ENCODE assay signal across 1 cellular context in genomic region chr4:107683873-107684272, GRCh38.
TF ChIP-seq lines count a peak whose summit lies in the region.

No MANE protein-coding gene starts in this region.

TF ChIP-seq in HepG2, 621 proteins besides CTCF, POLR2A, EP300 and RAD21 (continued from another document and continues in another):
- no peak for TF ChIP-seq ATF7 (IDR thresholded peaks at IDR 0.05)
- TF ChIP-seq ATF7 (CRISPR knock-in tag; IDR thresholded peaks at IDR 0.05) = no peak
- no peak for TF ChIP-seq JUNB (CRISPR knock-in tag; IDR thresholded peaks at IDR 0.05; ENCODE audit: borderline replicate concordance)
- TF ChIP-seq PLRG1 (conservative IDR thresholded peaks at IDR 0.05) = no peak
- no peak for TF ChIP-seq ZSCAN29 (CRISPR knock-in tag; conservative IDR thresholded peaks at IDR 0.05)
- TF ChIP-seq ZBTB46 (CRISPR knock-in tag; IDR thresholded peaks at IDR 0.05; ENCODE audit: borderline replicate concordance) = no peak
- TF ChIP-seq NKX3-1 (CRISPR knock-in tag; IDR thresholded peaks at IDR 0.05) = no peak
- no peak for TF ChIP-seq ZNF660 (CRISPR knock-in tag; IDR thresholded peaks at IDR 0.05; ENCODE audit: borderline replicate concordance, low read depth)
- TF ChIP-seq PRMT3 (CRISPR knock-in tag; IDR thresholded peaks at IDR 0.05; ENCODE audit: borderline replicate concordance, low read depth) = no peak
- no peak for TF ChIP-seq E2F1 (CRISPR knock-in tag; IDR thresholded peaks at IDR 0.05)
- TF ChIP-seq NCOA2 (CRISPR knock-in tag; IDR thresholded peaks at IDR 0.05) = peak; percentile 51; the same call in 1 of the 2 replicates
- no peak for TF ChIP-seq TBL1XR1 (IDR thresholded peaks at IDR 0.05; ENCODE audit: borderline replicate concordance, low read length, partially characterized antibody)
- TF ChIP-seq RNF2 (conservative IDR thresholded peaks at IDR 0.05; ENCODE audit: low read depth) = no peak
- TF ChIP-seq GTF2F1 (IDR thresholded peaks at IDR 0.05; ENCODE audit: low read length) = no peak
- no peak for TF ChIP-seq CHD2 (IDR thresholded peaks at IDR 0.05; ENCODE audit: low read depth, low read length)
- TF ChIP-seq ZFY (CRISPR knock-in tag; IDR thresholded peaks at IDR 0.05) = no peak
- TF ChIP-seq ZFX (CRISPR knock-in tag; IDR thresholded peaks at IDR 0.05; ENCODE audit: low read depth) = no peak
- TF ChIP-seq SNAPC2 (CRISPR knock-in tag; IDR thresholded peaks at IDR 0.05) = no peak
- no peak for TF ChIP-seq XRCC5 (optimal IDR thresholded peaks at IDR 0.05; ENCODE audit: low read length)
- 0 out of 2 replicates have a peak, but pooled peaks have one; percentile 50 for TF ChIP-seq ZNF12 (CRISPR knock-in tag; IDR thresholded peaks at IDR 0.05)
- peak; percentile 76; the same call in 1 of the 2 replicates for TF ChIP-seq GFI1 (CRISPR knock-in tag; IDR thresholded peaks at IDR 0.05; ENCODE audit: borderline replicate concordance)
- TF ChIP-seq SAP130 (CRISPR knock-in tag; IDR thresholded peaks at IDR 0.05; ENCODE audit: low read depth) = peak; percentile 42
- no peak for TF ChIP-seq NRL (CRISPR knock-in tag; IDR thresholded peaks at IDR 0.05; ENCODE audit: borderline replicate concordance)
- no peak for TF ChIP-seq AKAP8 (CRISPR knock-in tag; IDR thresholded peaks at IDR 0.05)
- no peak for TF ChIP-seq CBX2 (IDR thresholded peaks at IDR 0.05; ENCODE audit: low read depth, low read length)
- no peak for TF ChIP-seq CBX2 (CRISPR knock-in tag; IDR thresholded peaks at IDR 0.05; ENCODE audit: low read depth)
- TF ChIP-seq ZBTB3 (CRISPR knock-in tag; IDR thresholded peaks at IDR 0.05; ENCODE audit: borderline replicate concordance, low read depth) = no peak
- TF ChIP-seq RXRB (CRISPR knock-in tag; IDR thresholded peaks at IDR 0.05; ENCODE audit: borderline replicate concordance) = peak; percentile 36; the same call in 1 of the 2 replicates
- TF ChIP-seq ZBTB43 (CRISPR knock-in tag; conservative IDR thresholded peaks at IDR 0.05) = no peak
- TF ChIP-seq TEAD3 (CRISPR knock-in tag; optimal IDR thresholded peaks at IDR 0.05; ENCODE audit: borderline replicate concordance) = peak; percentile 90
- TF ChIP-seq ASH2L (IDR thresholded peaks at IDR 0.05; ENCODE audit: insufficient read length, low read depth, low read length) = peak; percentile 34
- TF ChIP-seq PHF5A (CRISPR knock-in tag; IDR thresholded peaks at IDR 0.05; ENCODE audit: low read depth, unreplicated experiment) = no peak
- TF ChIP-seq AHDC1 (CRISPR knock-in tag; IDR thresholded peaks at IDR 0.05; ENCODE audit: borderline replicate concordance) = peak; percentile 53; the same call in 1 of the 2 replicates
- no peak for TF ChIP-seq CHD4 (IDR thresholded peaks at IDR 0.05; ENCODE audit: borderline replicate concordance, low read length)
- no peak for TF ChIP-seq NFE2 (CRISPR knock-in tag; IDR thresholded peaks at IDR 0.05)
- no peak for TF ChIP-seq BCL3 (CRISPR knock-in tag; IDR thresholded peaks at IDR 0.05)
- peak; percentile 46; the same call in 1 of the 2 replicates for TF ChIP-seq TBX3 (IDR thresholded peaks at IDR 0.05; ENCODE audit: borderline replicate concordance)
- TF ChIP-seq GATAD2A (CRISPR knock-in tag; IDR thresholded peaks at IDR 0.05) = peak; percentile 77
- no peak for TF ChIP-seq SATB2 (CRISPR knock-in tag; IDR thresholded peaks at IDR 0.05)
- no peak for TF ChIP-seq ZMYM3 (CRISPR knock-in tag; IDR thresholded peaks at IDR 0.05)
- TF ChIP-seq ZNF883 (CRISPR knock-in tag; IDR thresholded peaks at IDR 0.05; ENCODE audit: not compliant biosample characterization) = no peak
- no peak for TF ChIP-seq ZMYM2 (CRISPR knock-in tag; IDR thresholded peaks at IDR 0.05)
- TF ChIP-seq CCAR2 (optimal IDR thresholded peaks at IDR 0.05; ENCODE audit: low read depth, low read length) = no peak
- no peak for TF ChIP-seq ZNF136 (CRISPR knock-in tag; IDR thresholded peaks at IDR 0.05; ENCODE audit: low read depth)
- no peak for TF ChIP-seq ZNF256 (CRISPR knock-in tag; conservative IDR thresholded peaks at IDR 0.05)
- no peak for TF ChIP-seq EED (CRISPR knock-in tag; IDR thresholded peaks at IDR 0.05)
- TF ChIP-seq SOX5 (CRISPR knock-in tag; IDR thresholded peaks at IDR 0.05; ENCODE audit: borderline replicate concordance) = peak; percentile 85; the same call in 1 of the 2 replicates
- TF ChIP-seq NFE2L2 (IDR thresholded peaks at IDR 0.05; ENCODE audit: low read length) = no peak
- peak; percentile 37; the same call in 1 of the 2 replicates for TF ChIP-seq HNF1A (IDR thresholded peaks at IDR 0.05; ENCODE audit: low read depth)
- no peak for TF ChIP-seq HNF1A (CRISPR knock-in tag; IDR thresholded peaks at IDR 0.05; ENCODE audit: borderline replicate concordance)
- TF ChIP-seq HIC2 (CRISPR knock-in tag; IDR thresholded peaks at IDR 0.05; ENCODE audit: low read depth) = no peak
- TF ChIP-seq ZFP41 (CRISPR knock-in tag; IDR thresholded peaks at IDR 0.05; ENCODE audit: borderline replicate concordance) = no peak
- no peak for TF ChIP-seq ZNF772 (CRISPR knock-in tag; IDR thresholded peaks at IDR 0.05)
- no peak for TF ChIP-seq ZNF761 (CRISPR knock-in tag; conservative IDR thresholded peaks at IDR 0.05)
- TF ChIP-seq RBAK (CRISPR knock-in tag; IDR thresholded peaks at IDR 0.05) = no peak
- TF ChIP-seq HNRNPLL (IDR thresholded peaks at IDR 0.05; ENCODE audit: low read depth, low read length, poor library complexity, severe bottlenecking) = no peak
- no peak for TF ChIP-seq ZEB1 (IDR thresholded peaks at IDR 0.05; ENCODE audit: insufficient replicate concordance, low read depth)
